16 cellular contexts compared by ENCODE assay signal in genomic region chr15:81263477-81263876, GRCh38.
A peak's percentile ranks its signal among the peaks of the same experiment; 100 is the strongest.
DNase-seq lines count a peak whose midpoint lies in the region; TF ChIP-seq lines count a peak whose summit lies in the region.
"Had no signal": no experiment of that assay in that cellular context is flagged by ENCODE, and none has a peak within 500 bp of the region (broad histone marks: within the 10 kb centered on the region; RNA-seq: fewer than 3 reads in every experiment).

No MANE protein-coding gene starts in this region.

- H3K9ac ChIP-seq in BLaER1: no peak overlapping the region
- H3K9ac ChIP-seq in BLaER1 treated with 17β-estradiol and CSF1 and Interleukin-3, amounts not matched to agents 10 nM and 100 nM: no peak overlapping the region

- H3K4me1 ChIP-seq in BLaER1: peaks cover 32% of the 10 kb centered on the region
- peaks cover 30 to 48% (median 32%) of the 10 kb centered on the region in 10 experiments for H3K4me1 ChIP-seq in BLaER1 treated with 17β-estradiol and CSF1 and Interleukin-3, amounts not matched to agents 10 nM and 100 nM

- H3K27ac ChIP-seq in BLaER1: no peak overlapping the region
- H3K27ac ChIP-seq in BLaER1 treated with 17β-estradiol and CSF1 and Interleukin-3, amounts not matched to agents 10 nM and 100 nM: no peak overlapping the region

- no peaks in the 10 kb centered on the region for H4K20me1 ChIP-seq in BLaER1
- H4K20me1 ChIP-seq in BLaER1 treated with 17β-estradiol and CSF1 and Interleukin-3, amounts not matched to agents 10 nM and 100 nM: no peaks in the 10 kb centered on the region

- TF ChIP-seq CTCF in epithelial cell of proximal tubule (conservative IDR thresholded peaks at IDR 0.05; ENCODE audit: low read depth, low read length): no peak

- H3K4me2 ChIP-seq in BLaER1: peak overlapping the region; percentile 64
- H3K4me2 ChIP-seq in BLaER1 treated with 17β-estradiol and CSF1 and Interleukin-3, amounts not matched to agents 10 nM and 100 nM: peak overlapping the region; percentile 25 to 77 (median 51)
- H3K4me2 ChIP-seq: GM23338 had no signal

- no peaks in the 10 kb centered on the region for H3K36me3 ChIP-seq in BLaER1
- no peaks in the 10 kb centered on the region for H3K36me3 ChIP-seq in BLaER1 treated with 17β-estradiol and CSF1 and Interleukin-3, amounts not matched to agents 10 nM and 100 nM

- no peaks in the 10 kb centered on the region for H3K27me3 ChIP-seq in BLaER1
- no peaks in the 10 kb centered on the region for H3K27me3 ChIP-seq in BLaER1 treated with 17β-estradiol and CSF1 and Interleukin-3, amounts not matched to agents 10 nM and 100 nM

- H3K9me3 ChIP-seq in BLaER1: no peaks in the 10 kb centered on the region
- no peaks in the 10 kb centered on the region for H3K9me3 ChIP-seq in BLaER1 treated with 17β-estradiol and CSF1 and Interleukin-3, amounts not matched to agents 10 nM and 100 nM (replicated peaks in 1 of 11)

- peak; percentile 47 for DNase-seq in epithelial cell of proximal tubule (ENCODE audit: low read depth)
- DNase-seq in kidney tubule cell (ENCODE audit: low spot score): peak; percentile 58
- DNase-seq in nucleus accumbens (lab: John Stamatoyannopoulos, UW): no peak
- no peak for DNase-seq in NCI-H748 (lab: John Stamatoyannopoulos, UW; ENCODE audit: unreplicated experiment)
- no peak for DNase-seq in T1000 (lab: John Stamatoyannopoulos, UW)
- DNase-seq: CD4-positive, alpha-beta T cell; CD8-positive, alpha-beta memory T cell; DMS 273 treated with DMSO at 0.1 percent for 48 hours; DMS79; EL; GDM1; H9 had no signal

- H3K4me3 ChIP-seq in BLaER1: no peak overlapping the region
- no peak overlapping the region for H3K4me3 ChIP-seq in BLaER1 treated with 17β-estradiol and CSF1 and Interleukin-3, amounts not matched to agents 10 nM and 100 nM
- H3K4me3 ChIP-seq in epithelial cell of proximal tubule (ENCODE audit: low read depth, low read length): no peak overlapping the region
- H3K4me3 ChIP-seq: GM12878, GM23338 had no signal

Comparison
In these comparisons a context has a peak if more than half of its experiments do, and no peak if none do; other contexts are left out.
1. DNase-seq: peak in epithelial cell of proximal tubule (single experiment) and kidney tubule cell (single experiment); none in nucleus accumbens (0 of 56), NCI-H748 (single experiment) and T1000 (single experiment).